8 cellular contexts compared by ENCODE assay signal in genomic region chr9:128456613-128457061, GRCh38. TPM values are rescaled to one million over a fixed set of nuclear protein-coding genes. Genes with fewer than 3 reads are reported as not detected.
DNase-seq lines count a peak whose midpoint lies in the region; ATAC-seq, FAIRE-seq and TF ChIP-seq lines count a peak whose summit lies in the region.

No MANE protein-coding gene starts in this region.

- no peak overlapping the region for H2BK120ac ChIP-seq in H1 (replicated peaks; ENCODE audit: low read depth, low read length)

- WGBS in H1 (ENCODE audit: extremely low coverage in 1 of 2, insufficient coverage in 1 of 2, insufficient read length in 1 of 2, insufficient replicate concordance in 2 of 2, low coverage in 1 of 2, low lambda C conversion rate in 2 of 2, missing lambda C conversion rate in 1 of 2), 2 experiments = 2% methylated on average over 13 of the region's 48 CpGs; no CpG with 5 or more reads in 1 of the 2 experiments
- 0% methylated on average over 42 to 48 of the region's 48 CpGs for WGBS in mesodermal cell (ENCODE audit: insufficient coverage in 2 of 2), 2 experiments

- no peak overlapping the region for H4K91ac ChIP-seq in H1 (replicated peaks; ENCODE audit: insufficient read length, low read length)

- TF ChIP-seq POLR2A in H1 (IDR thresholded peaks at IDR 0.05; ENCODE audit: control extremely low read depth in 1 of 2, low read depth in 2 of 2, low read length in 2 of 2) = no peak

- H3K56ac ChIP-seq in H1 (replicated peaks; ENCODE audit: insufficient read length, low read depth, low read length) = no peak overlapping the region

- DNase-seq in C1 segment of cervical spinal cord (lab: John Stamatoyannopoulos, UW) (peak in 12 of 14 donors; percentile 10 to 73 (median 33)), NCI-H82 (lab: John Stamatoyannopoulos, UW) (peak; percentile 85), H1 (ENCODE audit: low read depth in 1 of 2, low spot score in 2 of 2) (peak in 1 of 2 experiments; percentile 79)
- peak; percentile 86 for DNase-seq in activated CD8-positive, alpha-beta memory T cell treated with anti-CD3 and anti-CD28 coated beads for 24 hours
- DNase-seq in stimulated activated CD8-positive, alpha-beta memory T cell treated with anti-CD3 and anti-CD28 coated beads, Interleukin-15, amount 100 ng/mL, for 1 hour (ENCODE audit: low read depth) = peak; percentile 27

- H4K20me1 ChIP-seq in H1 (replicated peaks in 1 of 2; ENCODE audit: control insufficient read depth in 1 of 2, insufficient read depth in 2 of 2, low read length in 2 of 2) = peaks cover 14 to 16% of the 10 kb centered on the region in 2 experiments

- H3K4me2 ChIP-seq in H1 (ENCODE audit: insufficient read depth in 1 of 2, low read depth in 2 of 2, low read length in 2 of 2) = peak overlapping the region; percentile 78 to 93

- no peak for TF ChIP-seq CTCF in H1 (IDR thresholded peaks at IDR 0.05; ENCODE audit: control extremely low read depth in 1 of 3, insufficient read depth in 1 of 3, low read depth in 1 of 3, low read length in 3 of 3)

- ATAC-seq in GM19372 (IDR thresholded peaks at IDR 0.05; ENCODE audit: low read depth, unreplicated experiment) (peak; percentile 41), HG03520 (IDR thresholded peaks at IDR 0.05; ENCODE audit: unreplicated experiment) (peak; percentile 30)

- H3K9ac ChIP-seq in H1 (replicated peaks in 1 of 4; ENCODE audit: extremely low read depth in 1 of 4, low read depth in 3 of 4, low read length in 3 of 4) = no peak overlapping the region

- TF ChIP-seq EP300 in H1 (IDR thresholded peaks at IDR 0.05; ENCODE audit: borderline replicate concordance in 1 of 2, low read depth in 2 of 2, low read length in 2 of 2) = no peak

- H3K27me3 ChIP-seq in H1 (replicated peaks in 1 of 4; ENCODE audit: control insufficient read depth in 3 of 4, extremely low read depth in 1 of 4, insufficient read depth in 3 of 4, low read length in 3 of 4) = peaks cover 18 to 50% (median 45%) of the 10 kb centered on the region in 4 experiments

- H3K79me2 ChIP-seq in H1 (ENCODE audit: control insufficient read depth in 1 of 2, insufficient read depth in 2 of 2, low read length in 2 of 2) = no peaks in the 10 kb centered on the region

- H2BK15ac ChIP-seq in H1 (ENCODE audit: low read length) = no peak overlapping the region

- peak overlapping the region; percentile 57 to 74 (median 70) for H3K4me3 ChIP-seq in H1 (ENCODE audit: extremely low read depth in 1 of 4, insufficient read depth in 2 of 4, low read depth in 3 of 4, low read length in 4 of 4)
- peak overlapping the region; percentile 93 for H3K4me3 ChIP-seq in mesodermal cell (ENCODE audit: extremely low read depth, insufficient read depth, low read length, poor library complexity, severe bottlenecking)

- H3K27ac ChIP-seq in H1 (ENCODE audit: low read depth, low read length) = no peak overlapping the region
- H3K27ac ChIP-seq in mesodermal cell (ENCODE audit: low read depth, low read length, severe bottlenecking) = peak overlapping the region; percentile 79

- no peaks in the 10 kb centered on the region for H3K79me1 ChIP-seq in H1 (ENCODE audit: low read depth, low read length)

- no peak overlapping the region for H3K18ac ChIP-seq in H1 (ENCODE audit: extremely low read depth, low read length)

- no peak overlapping the region for H4K8ac ChIP-seq in H1 (ENCODE audit: extremely low read depth, insufficient read depth, low read length)

- H3K9me3 ChIP-seq in H1 (ENCODE audit: insufficient read depth in 2 of 2, low read depth in 1 of 2, low read length in 1 of 2) (no peaks in the 10 kb centered on the region), mesodermal cell (ENCODE audit: control insufficient read depth, low read length) (no peaks in the 10 kb centered on the region)

- H3K36me3 ChIP-seq in H1 (ENCODE audit: control insufficient read depth in 2 of 4, insufficient read depth in 4 of 4, low read length in 3 of 4) (peaks cover 0 to 2% (median 0%) of the 10 kb centered on the region in 4 experiments; a peak in 1 of 8 replicates), mesodermal cell (ENCODE audit: control insufficient read depth, insufficient read depth, low read length) (peaks cover 25% of the 10 kb centered on the region)

- H3K4me1 ChIP-seq in H1 (replicated peaks in 1 of 4; ENCODE audit: control insufficient read depth in 3 of 4, insufficient read depth in 4 of 4, low read length in 3 of 4) (peaks cover 0 to 8% (median 5%) of the 10 kb centered on the region in 4 experiments; a peak in 5 of 7 replicates), mesodermal cell (ENCODE audit: control insufficient read depth, insufficient read depth, low read length, poor library complexity, severe bottlenecking) (peaks cover 4% of the 10 kb centered on the region)

- H3K14ac ChIP-seq in H1 (ENCODE audit: insufficient read length) = no peak overlapping the region

- CTCF ChIA-PET in H1 (lab: Charles Lee; ENCODE audit: partially characterized antibody) = interaction anchor here (0.7 to 2.0 kb wide), 2 partner anchors 29 to 94 kb away, joined by 3 to 5 read pairs; no protein-coding TSS in a partner anchor

- no peak overlapping the region for H2AK5ac ChIP-seq in H1 (ENCODE audit: low read depth, low read length)

- peaks cover 6% of the 10 kb centered on the region for H3K23me2 ChIP-seq in H1 (ENCODE audit: low read depth, low read length)

- H2BK20ac ChIP-seq in H1 (ENCODE audit: low read length) = no peak overlapping the region

- no peak overlapping the region for H4K5ac ChIP-seq in H1 (ENCODE audit: insufficient read length, low read depth, low read length)

- H2BK12ac ChIP-seq in H1 (ENCODE audit: low read depth, low read length) = no peak overlapping the region

- no peak for TF ChIP-seq RAD21 in H1 (IDR thresholded peaks at IDR 0.05 in 1 of 2, conservative IDR thresholded peaks at IDR 0.05 in 1 of 2; ENCODE audit: low read depth in 2 of 2, low read length in 2 of 2)

- no peak overlapping the region for H2BK5ac ChIP-seq in H1 (ENCODE audit: low read depth, low read length)

- no peak overlapping the region for H3K23ac ChIP-seq in H1 (ENCODE audit: insufficient read length)

- FAIRE-seq in H1 (lab: Jason Lieb, UNC) = no peak

- no peak overlapping the region for H2AFZ ChIP-seq in H1 (ENCODE audit: low read length)

- POLR2A ChIA-PET in H1 (lab: Charles Lee; ENCODE audit: partially characterized antibody) = interaction anchor here (1.0 kb wide), 1 partner anchor 18 kb away, joined by 3 read pairs; no protein-coding TSS in a partner anchor

- H3K4ac ChIP-seq in H1 (replicated peaks; ENCODE audit: insufficient read length, low read depth, low read length) = no peak overlapping the region

TF ChIP-seq in H1, 55 proteins besides CTCF, POLR2A, EP300 and RAD21 (continues in another document):
- TF ChIP-seq BRCA1 (IDR thresholded peaks at IDR 0.05; ENCODE audit: low read depth, low read length) (no peak), MAX (IDR thresholded peaks at IDR 0.05) (peak; percentile 60; the same call in 1 of the 2 replicates), EZH2 (IDR thresholded peaks at IDR 0.05; ENCODE audit: low read depth, low read length, severe bottlenecking) (peak; percentile 46), RNF2 (IDR thresholded peaks at IDR 0.05; ENCODE audit: borderline replicate concordance, low read depth, low read length, missing control alignments, poor library complexity, severe bottlenecking) (no peak), HDAC6 (IDR thresholded peaks at IDR 0.05; ENCODE audit: low read depth, low read length) (no peak), KDM4A (IDR thresholded peaks at IDR 0.05; ENCODE audit: low read depth, low read length, severe bottlenecking) (peak; percentile 57)

RNA-seq across cellular contexts. Expression of gene ODF2, which starts 0.8 kb away (rescaled TPM):
- total RNA-seq in H1 (2021; fragmentation: NEBNext Ultra II Directional; extraction: Animal tissue kit (Norgen Biotek cat#: 25700)) = 17.9 and 19.9 TPM in 2 replicates
- polyA plus RNA-seq in H1 (2011; rRNA removed) = 5.6 and 7.6 TPM in 2 replicates
- 9.0 TPM for polyA plus RNA-seq in H1 (2011; cell fraction: cytosol; rRNA removed)
- 38.7 TPM for polyA plus RNA-seq in H1 (2011; cell fraction: nucleus; rRNA removed)
- polyA plus RNA-seq in H1 (2012, experiment 1 of 2) = 16.2 to 18.4 TPM (median 17.1 TPM) in 4 replicates
- 3.1 TPM for polyA plus RNA-seq in H1 (2012, experiment 2 of 2)
- polyA plus RNA-seq in H1 (2013, experiment 1 of 2) = 16.2 TPM
- 13.5 TPM for polyA plus RNA-seq in H1 (2013, experiment 2 of 2)
- 4.0 and 6.1 TPM in 2 replicates for polyA minus RNA-seq in H1 (2011; rRNA and poly(A)+ RNA removed)
- 4.8 TPM for polyA minus RNA-seq in H1 (2011; cell fraction: cytosol; rRNA and poly(A)+ RNA removed)
- 7.0 TPM for polyA minus RNA-seq in H1 (2011; cell fraction: nucleus; rRNA and poly(A)+ RNA removed)
- polyA plus RNA-seq in mesodermal cell (2013, experiment 1 of 2) = 45.2 TPM
- polyA plus RNA-seq in mesodermal cell (2013, experiment 2 of 2) = 46.5 TPM

RNA-seq across cellular contexts. Expression of gene CERCAM, which starts 36.0 kb away (rescaled TPM):
- total RNA-seq in H1 (2021; fragmentation: NEBNext Ultra II Directional; extraction: Animal tissue kit (Norgen Biotek cat#: 25700)) = 3.1 and 4.0 TPM in 2 replicates
- 5.2 and 7.2 TPM in 2 replicates for polyA plus RNA-seq in H1 (2011; rRNA removed)
- polyA plus RNA-seq in H1 (2011; cell fraction: cytosol; rRNA removed) = 5.2 TPM
- 7.3 TPM for polyA plus RNA-seq in H1 (2011; cell fraction: nucleus; rRNA removed)
- 2.0 to 3.8 TPM (median 3.4 TPM) in 4 replicates for polyA plus RNA-seq in H1 (2012, experiment 1 of 2)
- polyA plus RNA-seq in H1 (2012, experiment 2 of 2) = 3.0 TPM
- 5.4 TPM for polyA plus RNA-seq in H1 (2013, experiment 1 of 2)
- 5.6 TPM for polyA plus RNA-seq in H1 (2013, experiment 2 of 2)
- 2.1 and 4.0 TPM in 2 replicates for polyA minus RNA-seq in H1 (2011; rRNA and poly(A)+ RNA removed)
- 3.6 TPM for polyA minus RNA-seq in H1 (2011; cell fraction: cytosol; rRNA and poly(A)+ RNA removed)
- 3.3 TPM for polyA minus RNA-seq in H1 (2011; cell fraction: nucleus; rRNA and poly(A)+ RNA removed)
- polyA plus RNA-seq in mesodermal cell (2013, experiment 1 of 2) = 34.4 TPM
- 27.4 TPM for polyA plus RNA-seq in mesodermal cell (2013, experiment 2 of 2)

RNA-seq across cellular contexts. Expression of gene GLE1, which starts 47.9 kb away (rescaled TPM):
- total RNA-seq in H1 (2021; fragmentation: NEBNext Ultra II Directional; extraction: Animal tissue kit (Norgen Biotek cat#: 25700)) = 14.9 and 15.1 TPM in 2 replicates
- 9.6 and 10.0 TPM in 2 replicates for polyA plus RNA-seq in H1 (2011; rRNA removed)
- 10.4 TPM for polyA plus RNA-seq in H1 (2011; cell fraction: cytosol; rRNA removed)
- 10.9 TPM for polyA plus RNA-seq in H1 (2011; cell fraction: nucleus; rRNA removed)
- polyA plus RNA-seq in H1 (2012, experiment 1 of 2) = 10.2 to 12.4 TPM (median 11.1 TPM) in 4 replicates
- polyA plus RNA-seq in H1 (2012, experiment 2 of 2) = 3.5 TPM
- 8.7 TPM for polyA plus RNA-seq in H1 (2013, experiment 1 of 2)
- polyA plus RNA-seq in H1 (2013, experiment 2 of 2) = 8.1 TPM
- polyA minus RNA-seq in H1 (2011; rRNA and poly(A)+ RNA removed) = 20.2 and 21.7 TPM in 2 replicates
- 17.5 TPM for polyA minus RNA-seq in H1 (2011; cell fraction: cytosol; rRNA and poly(A)+ RNA removed)
- 7.3 TPM for polyA minus RNA-seq in H1 (2011; cell fraction: nucleus; rRNA and poly(A)+ RNA removed)
- 14.9 TPM for polyA plus RNA-seq in mesodermal cell (2013, experiment 1 of 2)
- polyA plus RNA-seq in mesodermal cell (2013, experiment 2 of 2) = 16.2 TPM
